18 cellular contexts compared by ENCODE assay signal in the genomic region with DNA sequence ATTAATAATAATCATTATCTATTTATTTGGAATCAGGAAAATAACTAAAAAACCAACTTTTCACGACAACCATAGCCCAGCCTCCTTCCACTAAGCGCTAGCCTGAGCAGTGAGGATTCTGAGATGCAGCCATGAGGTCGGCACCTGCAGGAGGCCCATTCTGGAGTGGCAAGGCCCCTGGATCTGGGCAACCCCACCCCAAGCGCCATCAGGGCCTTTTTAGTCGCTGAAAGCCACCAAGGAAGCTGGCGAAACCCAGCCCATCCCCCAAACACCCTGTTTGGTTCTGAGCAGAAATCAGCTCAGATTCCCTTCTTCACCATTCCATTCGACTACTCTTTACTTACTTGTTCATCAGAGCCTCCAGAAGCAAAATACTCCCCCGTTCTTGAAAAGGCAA. TPM values are rescaled to one million over a fixed set of nuclear protein-coding genes. Genes with fewer than 3 reads are reported as not detected.
DNase-seq lines count a peak whose midpoint lies in the region; FAIRE-seq and TF ChIP-seq lines count a peak whose summit lies in the region.
"Had no signal": no experiment of that assay in that cellular context is flagged by ENCODE, and none has a peak within 500 bp of the region (broad histone marks: within the 10 kb centered on the region; RNA-seq: fewer than 3 reads in every experiment).

No MANE protein-coding gene starts in this region.

- no peak overlapping the region for H3K4me3 Mint-ChIP-seq in type B pancreatic cell
- H3K4me3 Mint-ChIP-seq: CD4-positive, alpha-beta memory T cell; H9; IgD-negative memory B cell had no signal

- intact Hi-C loops in kidney (cut with DNase I): loop anchor here (5.0 kb wide), 1 partner anchor 122 kb away; no protein-coding TSS in a partner anchor

- H4K20me1 ChIP-seq in BLaER1: no peaks in the 10 kb centered on the region
- H4K20me1 ChIP-seq in BLaER1 treated with 17β-estradiol and CSF1 and Interleukin-3, amounts not matched to agents 10 nM and 100 nM: no peaks in the 10 kb centered on the region; a peak in 2 of 22 replicates

- DNase-seq in kidney (peak; percentile 24), type B pancreatic cell (ENCODE audit: extremely low spot score, unreplicated experiment) (no peak), D341Med (ENCODE audit: low spot score) (no peak), CD1c-positive myeloid dendritic cell (ENCODE audit: extremely low spot score) (no peak)
- DNase-seq: BE2C; CD4-positive, alpha-beta memory T cell; DMS153; DMS79 treated with DMSO at 0.1 percent for 48 hours; EL; GOT3; H9 had no signal

- H3K4me3 ChIP-seq in BLaER1 (no peak overlapping the region), kidney (ENCODE audit: low read length in 2 of 2) (no peak overlapping the region)
- H3K4me3 ChIP-seq in BLaER1 treated with 17β-estradiol and CSF1 and Interleukin-3, amounts not matched to agents 10 nM and 100 nM: no peak overlapping the region
- H3K4me3 ChIP-seq: A549 had no signal

- no peaks in the 10 kb centered on the region for H3K9me3 Mint-ChIP-seq in type B pancreatic cell
- H3K9me3 Mint-ChIP-seq: CD4-positive, alpha-beta memory T cell; H9; IgD-negative memory B cell had no signal

- no peaks in the 10 kb centered on the region for H3K36me3 Mint-ChIP-seq in type B pancreatic cell
- H3K36me3 Mint-ChIP-seq: CD4-positive, alpha-beta memory T cell; IgD-negative memory B cell had no signal

- H3K4me1 ChIP-seq in BLaER1 (peaks cover 79% of the 10 kb centered on the region), kidney (ENCODE audit: control insufficient read depth in 1 of 2, insufficient read depth in 1 of 2, low read depth in 1 of 2, low read length in 2 of 2) (peaks cover 4 to 6% of the 10 kb centered on the region in 2 donors)
- H3K4me1 ChIP-seq in BLaER1 treated with 17β-estradiol and CSF1 and Interleukin-3, amounts not matched to agents 10 nM and 100 nM: peaks cover 66 to 86% (median 79%) of the 10 kb centered on the region in 10 experiments

- peak overlapping the region; percentile 2; the same call in 1 of the 2 replicates for H3K9ac ChIP-seq in BLaER1
- 0 out of 22 replicates have a peak overlapping the region, but pooled peaks of 3 of the 11 experiments have one; percentile 2 to 85 (median 76) for H3K9ac ChIP-seq in BLaER1 treated with 17β-estradiol and CSF1 and Interleukin-3, amounts not matched to agents 10 nM and 100 nM
- H3K9ac ChIP-seq in kidney (ENCODE audit: low read length in 2 of 2): no peak overlapping the region

- H3K27ac Mint-ChIP-seq in type B pancreatic cell: peak overlapping the region; percentile 11
- H3K27ac Mint-ChIP-seq: CD4-positive, alpha-beta memory T cell had no signal

- peak overlapping the region; percentile 95; the same call in 1 of the 2 replicates for H3K4me2 ChIP-seq in BLaER1
- H3K4me2 ChIP-seq in BLaER1 treated with 17β-estradiol and CSF1 and Interleukin-3, amounts not matched to agents 10 nM and 100 nM: peak overlapping the region in 9 of 11 experiments; percentile 21 to 99 (median 96); a peak in 13 of 22 replicates
- H3K4me2 ChIP-seq: A549 had no signal

- H3K36me3 ChIP-seq in BLaER1 (peaks cover 66% of the 10 kb centered on the region), kidney (ENCODE audit: control insufficient read depth in 1 of 2, insufficient read depth in 2 of 2, low read length in 2 of 2) (no peaks in the 10 kb centered on the region)
- H3K36me3 ChIP-seq in BLaER1 treated with 17β-estradiol and CSF1 and Interleukin-3, amounts not matched to agents 10 nM and 100 nM: peaks cover 0 to 63% (median 48%) of the 10 kb centered on the region in 11 experiments; a peak in 16 of 22 replicates

- TF ChIP-seq CTCF in kidney (IDR thresholded peaks at IDR 0.05; ENCODE audit: borderline replicate concordance, extremely low read depth, insufficient read depth): no peak
- no peak for TF ChIP-seq CTCF in type B pancreatic cell (conservative IDR thresholded peaks at IDR 0.05)

- H3K9me3 ChIP-seq in BLaER1: no peaks in the 10 kb centered on the region
- H3K9me3 ChIP-seq in BLaER1 treated with 17β-estradiol and CSF1 and Interleukin-3, amounts not matched to agents 10 nM and 100 nM (replicated peaks in 1 of 11): no peaks in the 10 kb centered on the region
- H3K9me3 ChIP-seq in kidney (ENCODE audit: control insufficient read depth in 1 of 2, low read length in 2 of 2): no peaks in the 10 kb centered on the region
- H3K9me3 ChIP-seq: A549, BE2C had no signal

- H3K4me1 Mint-ChIP-seq in type B pancreatic cell (ENCODE audit: unreplicated experiment): peaks cover 4% of the 10 kb centered on the region
- H3K4me1 Mint-ChIP-seq: CD4-positive, alpha-beta memory T cell had no signal

- H3K27ac ChIP-seq in BLaER1: peak overlapping the region; percentile 90
- H3K27ac ChIP-seq in BLaER1 treated with 17β-estradiol and CSF1 and Interleukin-3, amounts not matched to agents 10 nM and 100 nM: peak overlapping the region in 3 of 11 experiments; percentile 20 to 95 (median 95); a peak in 7 of 22 replicates
- H3K27ac ChIP-seq in kidney (ENCODE audit: low read depth in 2 of 2, low read length in 2 of 2): no peak overlapping the region
- H3K27ac ChIP-seq: A549 had no signal

- no peaks in the 10 kb centered on the region for H3K27me3 Mint-ChIP-seq in type B pancreatic cell
- H3K27me3 Mint-ChIP-seq: CD4-positive, alpha-beta memory T cell; IgD-negative memory B cell had no signal

- no peak for FAIRE-seq in kidney (lab: Jason Lieb, UNC)
- FAIRE-seq: A549, D721Med, G401.6, GM12891 had no signal

- no peaks in the 10 kb centered on the region for H3K27me3 ChIP-seq in BLaER1
- H3K27me3 ChIP-seq in BLaER1 treated with 17β-estradiol and CSF1 and Interleukin-3, amounts not matched to agents 10 nM and 100 nM: no peaks in the 10 kb centered on the region
- H3K27me3 ChIP-seq: BE2C had no signal

RNA-seq across cellular contexts. Expression of a gene that starts 29.5 kb away (rescaled TPM):
- total RNA-seq in kidney (2.2 TPM), type B pancreatic cell (ENCODE audit: low replicate concordance) (10.5 and 19.1 TPM in 2 replicates)
- 2.5 TPM for polyA plus RNA-seq in kidney (ENCODE audit: insufficient read depth, low read depth, low replicate concordance)
